Comparison of ENCODE assay signal across 1 cellular context in the genomic region with DNA sequence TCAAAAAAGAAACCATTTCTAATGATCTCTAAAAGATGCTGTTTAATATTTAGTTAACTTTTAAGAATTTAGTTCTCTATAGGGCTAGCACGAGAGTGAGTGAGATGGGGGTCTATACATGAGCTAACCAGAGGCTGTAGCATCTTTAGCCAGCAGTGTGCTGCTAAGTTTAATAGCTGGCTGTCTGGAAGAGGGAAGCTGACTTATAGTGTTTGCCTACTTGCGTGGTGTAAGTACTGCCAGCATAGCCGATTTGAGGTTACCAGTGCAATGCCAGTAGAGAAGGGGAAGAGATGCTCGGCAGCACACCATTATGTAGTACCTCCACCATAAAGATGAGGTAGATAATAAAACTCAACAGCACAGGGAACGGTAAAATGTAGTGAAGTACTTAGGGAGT.
TF ChIP-seq lines count a peak whose summit lies in the region.

No MANE protein-coding gene starts in this region.

TF ChIP-seq in K562, 482 proteins besides CTCF, POLR2A, EP300 and RAD21:
- TF ChIP-seq WHSC1 (IDR thresholded peaks at IDR 0.05; ENCODE audit: low read length) (no peak), MTA3 (IDR thresholded peaks at IDR 0.05; ENCODE audit: borderline replicate concordance) (no peak), LEF1 (IDR thresholded peaks at IDR 0.05) (no peak), KHSRP (IDR thresholded peaks at IDR 0.05) (no peak), FUS (optimal IDR thresholded peaks at IDR 0.05; ENCODE audit: low read depth, low read length) (no peak), CBX5 (IDR thresholded peaks at IDR 0.05; ENCODE audit: borderline replicate concordance, low read depth) (no peak), JUNB (CRISPR knock-in tag; conservative IDR thresholded peaks at IDR 0.05) (no peak), TAF9B (IDR thresholded peaks at IDR 0.05; ENCODE audit: partially characterized antibody) (no peak), KLF10 (CRISPR knock-in tag; IDR thresholded peaks at IDR 0.05) (no peak)
- TF ChIP-seq, protein P1, sequence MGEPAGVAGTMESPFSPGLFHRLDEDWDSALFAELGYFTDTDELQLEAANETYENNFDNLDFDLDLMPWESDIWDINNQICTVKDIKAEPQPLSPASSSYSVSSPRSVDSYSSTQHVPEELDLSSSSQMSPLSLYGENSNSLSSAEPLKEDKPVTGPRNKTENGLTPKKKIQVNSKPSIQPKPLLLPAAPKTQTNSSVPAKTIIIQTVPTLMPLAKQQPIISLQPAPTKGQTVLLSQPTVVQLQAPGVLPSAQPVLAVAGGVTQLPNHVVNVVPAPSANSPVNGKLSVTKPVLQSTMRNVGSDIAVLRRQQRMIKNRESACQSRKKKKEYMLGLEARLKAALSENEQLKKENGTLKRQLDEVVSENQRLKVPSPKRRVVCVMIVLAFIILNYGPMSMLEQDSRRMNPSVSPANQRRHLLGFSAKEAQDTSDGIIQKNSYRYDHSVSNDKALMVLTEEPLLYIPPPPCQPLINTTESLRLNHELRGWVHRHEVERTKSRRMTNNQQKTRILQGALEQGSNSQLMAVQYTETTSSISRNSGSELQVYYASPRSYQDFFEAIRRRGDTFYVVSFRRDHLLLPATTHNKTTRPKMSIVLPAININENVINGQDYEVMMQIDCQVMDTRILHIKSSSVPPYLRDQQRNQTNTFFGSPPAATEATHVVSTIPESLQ (CRISPR knock-in tag; IDR thresholded peaks at IDR 0.05), result no peak
- TF ChIP-seq, protein P2, sequence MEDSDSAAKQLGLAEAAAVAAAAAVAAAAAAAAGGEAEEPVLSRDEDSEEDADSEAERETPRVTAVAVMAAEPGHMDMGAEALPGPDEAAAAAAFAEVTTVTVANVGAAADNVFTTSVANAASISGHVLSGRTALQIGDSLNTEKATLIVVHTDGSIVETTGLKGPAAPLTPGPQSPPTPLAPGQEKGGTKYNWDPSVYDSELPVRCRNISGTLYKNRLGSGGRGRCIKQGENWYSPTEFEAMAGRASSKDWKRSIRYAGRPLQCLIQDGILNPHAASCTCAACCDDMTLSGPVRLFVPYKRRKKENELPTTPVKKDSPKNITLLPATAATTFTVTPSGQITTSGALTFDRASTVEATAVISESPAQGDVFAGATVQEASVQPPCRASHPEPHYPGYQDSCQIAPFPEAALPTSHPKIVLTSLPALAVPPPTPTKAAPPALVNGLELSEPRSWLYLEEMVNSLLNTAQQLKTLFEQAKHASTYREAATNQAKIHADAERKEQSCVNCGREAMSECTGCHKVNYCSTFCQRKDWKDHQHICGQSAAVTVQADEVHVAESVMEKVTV (CRISPR knock-in tag; IDR thresholded peaks at IDR 0.05), result no peak
- TF ChIP-seq, protein P3, sequence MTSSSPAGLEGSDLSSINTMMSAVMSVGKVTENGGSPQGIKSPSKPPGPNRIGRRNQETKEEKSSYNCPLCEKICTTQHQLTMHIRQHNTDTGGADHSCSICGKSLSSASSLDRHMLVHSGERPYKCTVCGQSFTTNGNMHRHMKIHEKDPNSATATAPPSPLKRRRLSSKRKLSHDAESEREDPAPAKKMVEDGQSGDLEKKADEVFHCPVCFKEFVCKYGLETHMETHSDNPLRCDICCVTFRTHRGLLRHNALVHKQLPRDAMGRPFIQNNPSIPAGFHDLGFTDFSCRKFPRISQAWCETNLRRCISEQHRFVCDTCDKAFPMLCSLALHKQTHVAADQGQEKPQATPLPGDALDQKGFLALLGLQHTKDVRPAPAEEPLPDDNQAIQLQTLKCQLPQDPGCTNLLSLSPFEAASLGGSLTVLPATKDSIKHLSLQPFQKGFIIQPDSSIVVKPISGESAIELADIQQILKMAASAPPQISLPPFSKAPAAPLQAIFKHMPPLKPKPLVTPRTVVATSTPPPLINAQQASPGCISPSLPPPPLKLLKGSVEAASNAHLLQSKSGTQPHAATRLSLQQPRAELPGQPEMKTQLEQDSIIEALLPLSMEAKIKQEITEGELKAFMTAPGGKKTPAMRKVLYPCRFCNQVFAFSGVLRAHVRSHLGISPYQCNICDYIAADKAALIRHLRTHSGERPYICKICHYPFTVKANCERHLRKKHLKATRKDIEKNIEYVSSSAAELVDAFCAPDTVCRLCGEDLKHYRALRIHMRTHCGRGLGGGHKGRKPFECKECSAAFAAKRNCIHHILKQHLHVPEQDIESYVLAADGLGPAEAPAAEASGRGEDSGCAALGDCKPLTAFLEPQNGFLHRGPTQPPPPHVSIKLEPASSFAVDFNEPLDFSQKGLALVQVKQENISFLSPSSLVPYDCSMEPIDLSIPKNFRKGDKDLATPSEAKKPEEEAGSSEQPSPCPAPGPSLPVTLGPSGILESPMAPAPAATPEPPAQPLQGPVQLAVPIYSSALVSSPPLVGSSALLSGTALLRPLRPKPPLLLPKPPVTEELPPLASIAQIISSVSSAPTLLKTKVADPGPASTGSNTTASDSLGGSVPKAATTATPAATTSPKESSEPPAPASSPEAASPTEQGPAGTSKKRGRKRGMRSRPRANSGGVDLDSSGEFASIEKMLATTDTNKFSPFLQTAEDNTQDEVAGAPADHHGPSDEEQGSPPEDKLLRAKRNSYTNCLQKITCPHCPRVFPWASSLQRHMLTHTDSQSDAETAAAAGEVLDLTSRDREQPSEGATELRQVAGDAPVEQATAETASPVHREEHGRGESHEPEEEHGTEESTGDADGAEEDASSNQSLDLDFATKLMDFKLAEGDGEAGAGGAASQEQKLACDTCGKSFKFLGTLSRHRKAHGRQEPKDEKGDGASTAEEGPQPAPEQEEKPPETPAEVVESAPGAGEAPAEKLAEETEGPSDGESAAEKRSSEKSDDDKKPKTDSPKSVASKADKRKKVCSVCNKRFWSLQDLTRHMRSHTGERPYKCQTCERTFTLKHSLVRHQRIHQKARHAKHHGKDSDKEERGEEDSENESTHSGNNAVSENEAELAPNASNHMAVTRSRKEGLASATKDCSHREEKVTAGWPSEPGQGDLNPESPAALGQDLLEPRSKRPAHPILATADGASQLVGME (CRISPR knock-in tag; IDR thresholded peaks at IDR 0.05), result no peak
